1 cellular context compared by ENCODE assay signal in the genomic region with DNA sequence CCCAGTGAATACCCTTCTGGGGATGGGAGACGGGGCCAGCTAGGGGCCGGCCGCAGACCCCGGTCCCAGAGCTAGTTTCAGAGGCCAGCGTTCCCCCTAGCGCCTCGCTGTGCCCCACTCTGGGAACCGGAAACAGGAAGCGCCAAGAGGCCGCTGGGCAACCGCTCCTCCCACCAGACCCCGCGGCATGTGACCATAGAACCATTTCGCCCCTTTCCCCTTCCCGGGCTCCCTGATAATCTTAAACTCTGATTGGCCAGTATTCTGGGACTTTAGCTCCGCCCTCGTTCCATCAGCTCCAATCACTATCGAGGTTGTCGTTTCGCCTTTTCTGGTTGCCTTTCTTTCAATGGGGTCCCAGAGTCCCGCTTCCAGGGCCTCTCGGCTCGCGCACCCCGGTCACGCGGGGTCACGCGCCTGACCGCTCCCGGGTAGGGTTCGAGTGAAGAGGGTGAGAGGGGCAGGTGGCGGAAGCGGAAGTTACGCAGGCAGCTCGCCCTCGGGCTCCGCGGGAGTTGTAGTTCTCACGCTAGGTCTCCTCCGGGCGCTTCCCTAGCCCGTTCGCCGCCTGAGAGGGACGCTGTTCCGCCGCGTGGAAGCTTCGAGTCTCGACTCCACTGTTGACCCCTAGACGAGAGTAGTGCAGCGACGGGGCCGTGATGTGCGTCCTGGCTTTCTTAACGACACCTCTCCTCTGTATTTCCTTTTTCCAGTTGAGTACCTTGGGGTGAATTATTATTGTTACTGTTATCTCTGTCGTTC.
TF ChIP-seq lines count a peak whose summit lies in the region.

A gene (minus strand): TSS at position 121 of the 762 bp plus-strand sequence. CDS start 3,241 bp downstream, outside the sequence.

TF ChIP-seq in HepG2, 621 proteins besides CTCF, POLR2A, EP300 and RAD21 (continued from another document and continues in another):
- TF ChIP-seq ETV5 (CRISPR knock-in tag; IDR thresholded peaks at IDR 0.05; ENCODE audit: borderline replicate concordance) (peak; percentile 70; the same call in 1 of the 2 replicates), JARID2 (CRISPR knock-in tag; IDR thresholded peaks at IDR 0.05; ENCODE audit: insufficient replicate concordance) (peak; percentile 58), ZNF841 (CRISPR knock-in tag; IDR thresholded peaks at IDR 0.05; ENCODE audit: borderline replicate concordance) (no peak), YEATS4 (CRISPR knock-in tag; IDR thresholded peaks at IDR 0.05; ENCODE audit: borderline replicate concordance) (peak; percentile 77), ZNF670 (CRISPR knock-in tag; IDR thresholded peaks at IDR 0.05; ENCODE audit: borderline replicate concordance) (no peak; the same call in 1 of the 2 replicates), ZNF562 (CRISPR knock-in tag; IDR thresholded peaks at IDR 0.05; ENCODE audit: borderline replicate concordance) (no peak), ZNF567 (CRISPR knock-in tag; IDR thresholded peaks at IDR 0.05; ENCODE audit: borderline replicate concordance) (no peak), ZNF138 (CRISPR knock-in tag; IDR thresholded peaks at IDR 0.05; ENCODE audit: low read depth) (no peak; the same call in 1 of the 2 replicates), SALL1 (CRISPR knock-in tag; IDR thresholded peaks at IDR 0.05) (peak; percentile 71; the same call in 1 of the 2 replicates), ZNF382 (CRISPR knock-in tag; IDR thresholded peaks at IDR 0.05; ENCODE audit: borderline replicate concordance) (no peak), TBX3 (IDR thresholded peaks at IDR 0.05; ENCODE audit: borderline replicate concordance) (no peak; the same call in 1 of the 2 replicates), BRD4 (CRISPR knock-in tag; IDR thresholded peaks at IDR 0.05) (0 out of 2 replicates have a peak, but pooled peaks have one; percentile 20), MBNL3 (CRISPR knock-in tag; conservative IDR thresholded peaks at IDR 0.05) (no peak), SIN3A (IDR thresholded peaks at IDR 0.05; ENCODE audit: borderline replicate concordance, low read depth, low read length) (peak; percentile 61; the same call in 1 of the 2 replicates), GABPA (IDR thresholded peaks at IDR 0.05; ENCODE audit: low read depth, low read length) (peak; percentile 93), GABPA (CRISPR knock-in tag; IDR thresholded peaks at IDR 0.05; ENCODE audit: low read depth) (peak; percentile 97), ZNF441 (CRISPR knock-in tag; IDR thresholded peaks at IDR 0.05; ENCODE audit: borderline replicate concordance) (no peak), IKZF1 (IDR thresholded peaks at IDR 0.05) (no peak), ZNF879 (CRISPR knock-in tag; IDR thresholded peaks at IDR 0.05) (no peak), ZKSCAN1 (IDR thresholded peaks at IDR 0.05; ENCODE audit: low read length) (no peak), SRSF9 (IDR thresholded peaks at IDR 0.05; ENCODE audit: borderline replicate concordance, insufficient read depth, low read depth, low read length, poor library complexity, severe bottlenecking) (no peak), FIP1L1 (IDR thresholded peaks at IDR 0.05; ENCODE audit: borderline replicate concordance, insufficient read depth, low read depth, low read length) (no peak), ZNF124 (CRISPR knock-in tag; IDR thresholded peaks at IDR 0.05) (no peak), ZNF256 (CRISPR knock-in tag; conservative IDR thresholded peaks at IDR 0.05) (peak; percentile 77), IKZF4 (CRISPR knock-in tag; IDR thresholded peaks at IDR 0.05; ENCODE audit: borderline replicate concordance, low read depth, not compliant biosample characterization) (no peak), ZNF878 (CRISPR knock-in tag; IDR thresholded peaks at IDR 0.05) (no peak), MXD4 (CRISPR knock-in tag; IDR thresholded peaks at IDR 0.05) (no peak; the same call in 1 of the 2 replicates)
- TF ChIP-seq, protein P1, sequence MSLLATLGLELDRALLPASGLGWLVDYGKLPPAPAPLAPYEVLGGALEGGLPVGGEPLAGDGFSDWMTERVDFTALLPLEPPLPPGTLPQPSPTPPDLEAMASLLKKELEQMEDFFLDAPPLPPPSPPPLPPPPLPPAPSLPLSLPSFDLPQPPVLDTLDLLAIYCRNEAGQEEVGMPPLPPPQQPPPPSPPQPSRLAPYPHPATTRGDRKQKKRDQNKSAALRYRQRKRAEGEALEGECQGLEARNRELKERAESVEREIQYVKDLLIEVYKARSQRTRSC (CRISPR knock-in tag; IDR thresholded peaks at IDR 0.05; ENCODE audit: low read depth), result no peak
- TF ChIP-seq, protein P2, sequence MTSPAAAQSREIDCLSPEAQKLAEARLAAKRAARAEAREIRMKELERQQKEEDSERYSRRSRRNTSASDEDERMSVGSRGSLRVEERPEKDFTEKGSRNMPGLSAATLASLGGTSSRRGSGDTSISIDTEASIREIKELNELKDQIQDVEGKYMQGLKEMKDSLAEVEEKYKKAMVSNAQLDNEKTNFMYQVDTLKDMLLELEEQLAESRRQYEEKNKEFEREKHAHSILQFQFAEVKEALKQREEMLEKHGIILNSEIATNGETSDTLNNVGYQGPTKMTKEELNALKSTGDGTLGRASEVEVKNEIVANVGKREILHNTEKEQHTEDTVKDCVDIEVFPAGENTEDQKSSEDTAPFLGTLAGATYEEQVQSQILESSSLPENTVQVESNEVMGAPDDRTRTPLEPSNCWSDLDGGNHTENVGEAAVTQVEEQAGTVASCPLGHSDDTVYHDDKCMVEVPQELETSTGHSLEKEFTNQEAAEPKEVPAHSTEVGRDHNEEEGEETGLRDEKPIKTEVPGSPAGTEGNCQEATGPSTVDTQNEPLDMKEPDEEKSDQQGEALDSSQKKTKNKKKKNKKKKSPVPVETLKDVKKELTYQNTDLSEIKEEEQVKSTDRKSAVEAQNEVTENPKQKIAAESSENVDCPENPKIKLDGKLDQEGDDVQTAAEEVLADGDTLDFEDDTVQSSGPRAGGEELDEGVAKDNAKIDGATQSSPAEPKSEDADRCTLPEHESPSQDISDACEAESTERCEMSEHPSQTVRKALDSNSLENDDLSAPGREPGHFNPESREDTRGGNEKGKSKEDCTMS (CRISPR knock-in tag; conservative IDR thresholded peaks at IDR 0.05), result no peak
- TF ChIP-seq, protein P3, sequence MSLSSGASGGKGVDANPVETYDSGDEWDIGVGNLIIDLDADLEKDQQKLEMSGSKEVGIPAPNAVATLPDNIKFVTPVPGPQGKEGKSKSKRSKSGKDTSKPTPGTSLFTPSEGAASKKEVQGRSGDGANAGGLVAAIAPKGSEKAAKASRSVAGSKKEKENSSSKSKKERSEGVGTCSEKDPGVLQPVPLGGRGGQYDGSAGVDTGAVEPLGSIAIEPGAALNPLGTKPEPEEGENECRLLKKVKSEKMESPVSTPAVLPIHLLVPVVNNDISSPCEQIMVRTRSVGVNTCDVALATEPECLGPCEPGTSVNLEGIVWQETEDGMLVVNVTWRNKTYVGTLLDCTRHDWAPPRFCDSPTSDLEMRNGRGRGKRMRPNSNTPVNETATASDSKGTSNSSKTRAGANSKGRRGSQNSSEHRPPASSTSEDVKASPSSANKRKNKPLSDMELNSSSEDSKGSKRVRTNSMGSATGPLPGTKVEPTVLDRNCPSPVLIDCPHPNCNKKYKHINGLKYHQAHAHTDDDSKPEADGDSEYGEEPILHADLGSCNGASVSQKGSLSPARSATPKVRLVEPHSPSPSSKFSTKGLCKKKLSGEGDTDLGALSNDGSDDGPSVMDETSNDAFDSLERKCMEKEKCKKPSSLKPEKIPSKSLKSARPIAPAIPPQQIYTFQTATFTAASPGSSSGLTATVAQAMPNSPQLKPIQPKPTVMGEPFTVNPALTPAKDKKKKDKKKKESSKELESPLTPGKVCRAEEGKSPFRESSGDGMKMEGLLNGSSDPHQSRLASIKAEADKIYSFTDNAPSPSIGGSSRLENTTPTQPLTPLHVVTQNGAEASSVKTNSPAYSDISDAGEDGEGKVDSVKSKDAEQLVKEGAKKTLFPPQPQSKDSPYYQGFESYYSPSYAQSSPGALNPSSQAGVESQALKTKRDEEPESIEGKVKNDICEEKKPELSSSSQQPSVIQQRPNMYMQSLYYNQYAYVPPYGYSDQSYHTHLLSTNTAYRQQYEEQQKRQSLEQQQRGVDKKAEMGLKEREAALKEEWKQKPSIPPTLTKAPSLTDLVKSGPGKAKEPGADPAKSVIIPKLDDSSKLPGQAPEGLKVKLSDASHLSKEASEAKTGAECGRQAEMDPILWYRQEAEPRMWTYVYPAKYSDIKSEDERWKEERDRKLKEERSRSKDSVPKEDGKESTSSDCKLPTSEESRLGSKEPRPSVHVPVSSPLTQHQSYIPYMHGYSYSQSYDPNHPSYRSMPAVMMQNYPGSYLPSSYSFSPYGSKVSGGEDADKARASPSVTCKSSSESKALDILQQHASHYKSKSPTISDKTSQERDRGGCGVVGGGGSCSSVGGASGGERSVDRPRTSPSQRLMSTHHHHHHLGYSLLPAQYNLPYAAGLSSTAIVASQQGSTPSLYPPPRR (CRISPR knock-in tag; IDR thresholded peaks at IDR 0.05; ENCODE audit: borderline replicate concordance), result peak; percentile 65
- TF ChIP-seq, protein P4, sequence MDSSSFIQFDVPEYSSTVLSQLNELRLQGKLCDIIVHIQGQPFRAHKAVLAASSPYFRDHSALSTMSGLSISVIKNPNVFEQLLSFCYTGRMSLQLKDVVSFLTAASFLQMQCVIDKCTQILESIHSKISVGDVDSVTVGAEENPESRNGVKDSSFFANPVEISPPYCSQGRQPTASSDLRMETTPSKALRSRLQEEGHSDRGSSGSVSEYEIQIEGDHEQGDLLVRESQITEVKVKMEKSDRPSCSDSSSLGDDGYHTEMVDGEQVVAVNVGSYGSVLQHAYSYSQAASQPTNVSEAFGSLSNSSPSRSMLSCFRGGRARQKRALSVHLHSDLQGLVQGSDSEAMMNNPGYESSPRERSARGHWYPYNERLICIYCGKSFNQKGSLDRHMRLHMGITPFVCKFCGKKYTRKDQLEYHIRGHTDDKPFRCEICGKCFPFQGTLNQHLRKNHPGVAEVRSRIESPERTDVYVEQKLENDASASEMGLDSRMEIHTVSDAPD (CRISPR knock-in tag; IDR thresholded peaks at IDR 0.05), result peak; percentile 30; the same call in 1 of the 2 replicates
- TF ChIP-seq, protein P5, sequence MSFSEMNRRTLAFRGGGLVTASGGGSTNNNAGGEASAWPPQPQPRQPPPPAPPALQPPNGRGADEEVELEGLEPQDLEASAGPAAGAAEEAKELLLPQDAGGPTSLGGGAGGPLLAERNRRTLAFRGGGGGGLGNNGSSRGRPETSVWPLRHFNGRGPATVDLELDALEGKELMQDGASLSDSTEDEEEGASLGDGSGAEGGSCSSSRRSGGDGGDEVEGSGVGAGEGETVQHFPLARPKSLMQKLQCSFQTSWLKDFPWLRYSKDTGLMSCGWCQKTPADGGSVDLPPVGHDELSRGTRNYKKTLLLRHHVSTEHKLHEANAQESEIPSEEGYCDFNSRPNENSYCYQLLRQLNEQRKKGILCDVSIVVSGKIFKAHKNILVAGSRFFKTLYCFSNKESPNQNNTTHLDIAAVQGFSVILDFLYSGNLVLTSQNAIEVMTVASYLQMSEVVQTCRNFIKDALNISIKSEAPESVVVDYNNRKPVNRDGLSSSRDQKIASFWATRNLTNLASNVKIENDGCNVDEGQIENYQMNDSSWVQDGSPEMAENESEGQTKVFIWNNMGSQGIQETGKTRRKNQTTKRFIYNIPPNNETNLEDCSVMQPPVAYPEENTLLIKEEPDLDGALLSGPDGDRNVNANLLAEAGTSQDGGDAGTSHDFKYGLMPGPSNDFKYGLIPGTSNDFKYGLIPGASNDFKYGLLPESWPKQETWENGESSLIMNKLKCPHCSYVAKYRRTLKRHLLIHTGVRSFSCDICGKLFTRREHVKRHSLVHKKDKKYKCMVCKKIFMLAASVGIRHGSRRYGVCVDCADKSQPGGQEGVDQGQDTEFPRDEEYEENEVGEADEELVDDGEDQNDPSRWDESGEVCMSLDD (CRISPR knock-in tag; IDR thresholded peaks at IDR 0.05; ENCODE audit: borderline replicate concordance), result peak; percentile 100
- TF ChIP-seq, protein P6, sequence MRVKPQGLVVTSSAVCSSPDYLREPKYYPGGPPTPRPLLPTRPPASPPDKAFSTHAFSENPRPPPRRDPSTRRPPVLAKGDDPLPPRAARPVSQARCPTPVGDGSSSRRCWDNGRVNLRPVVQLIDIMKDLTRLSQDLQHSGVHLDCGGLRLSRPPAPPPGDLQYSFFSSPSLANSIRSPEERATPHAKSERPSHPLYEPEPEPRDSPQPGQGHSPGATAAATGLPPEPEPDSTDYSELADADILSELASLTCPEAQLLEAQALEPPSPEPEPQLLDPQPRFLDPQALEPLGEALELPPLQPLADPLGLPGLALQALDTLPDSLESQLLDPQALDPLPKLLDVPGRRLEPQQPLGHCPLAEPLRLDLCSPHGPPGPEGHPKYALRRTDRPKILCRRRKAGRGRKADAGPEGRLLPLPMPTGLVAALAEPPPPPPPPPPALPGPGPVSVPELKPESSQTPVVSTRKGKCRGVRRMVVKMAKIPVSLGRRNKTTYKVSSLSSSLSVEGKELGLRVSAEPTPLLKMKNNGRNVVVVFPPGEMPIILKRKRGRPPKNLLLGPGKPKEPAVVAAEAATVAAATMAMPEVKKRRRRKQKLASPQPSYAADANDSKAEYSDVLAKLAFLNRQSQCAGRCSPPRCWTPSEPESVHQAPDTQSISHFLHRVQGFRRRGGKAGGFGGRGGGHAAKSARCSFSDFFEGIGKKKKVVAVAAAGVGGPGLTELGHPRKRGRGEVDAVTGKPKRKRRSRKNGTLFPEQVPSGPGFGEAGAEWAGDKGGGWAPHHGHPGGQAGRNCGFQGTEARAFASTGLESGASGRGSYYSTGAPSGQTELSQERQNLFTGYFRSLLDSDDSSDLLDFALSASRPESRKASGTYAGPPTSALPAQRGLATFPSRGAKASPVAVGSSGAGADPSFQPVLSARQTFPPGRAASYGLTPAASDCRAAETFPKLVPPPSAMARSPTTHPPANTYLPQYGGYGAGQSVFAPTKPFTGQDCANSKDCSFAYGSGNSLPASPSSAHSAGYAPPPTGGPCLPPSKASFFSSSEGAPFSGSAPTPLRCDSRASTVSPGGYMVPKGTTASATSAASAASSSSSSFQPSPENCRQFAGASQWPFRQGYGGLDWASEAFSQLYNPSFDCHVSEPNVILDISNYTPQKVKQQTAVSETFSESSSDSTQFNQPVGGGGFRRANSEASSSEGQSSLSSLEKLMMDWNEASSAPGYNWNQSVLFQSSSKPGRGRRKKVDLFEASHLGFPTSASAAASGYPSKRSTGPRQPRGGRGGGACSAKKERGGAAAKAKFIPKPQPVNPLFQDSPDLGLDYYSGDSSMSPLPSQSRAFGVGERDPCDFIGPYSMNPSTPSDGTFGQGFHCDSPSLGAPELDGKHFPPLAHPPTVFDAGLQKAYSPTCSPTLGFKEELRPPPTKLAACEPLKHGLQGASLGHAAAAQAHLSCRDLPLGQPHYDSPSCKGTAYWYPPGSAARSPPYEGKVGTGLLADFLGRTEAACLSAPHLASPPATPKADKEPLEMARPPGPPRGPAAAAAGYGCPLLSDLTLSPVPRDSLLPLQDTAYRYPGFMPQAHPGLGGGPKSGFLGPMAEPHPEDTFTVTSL (CRISPR knock-in tag; IDR thresholded peaks at IDR 0.05; ENCODE audit: borderline replicate concordance), result 0 out of 2 replicates have a peak, but pooled peaks have one; percentile 10
- TF ChIP-seq, protein P7, sequence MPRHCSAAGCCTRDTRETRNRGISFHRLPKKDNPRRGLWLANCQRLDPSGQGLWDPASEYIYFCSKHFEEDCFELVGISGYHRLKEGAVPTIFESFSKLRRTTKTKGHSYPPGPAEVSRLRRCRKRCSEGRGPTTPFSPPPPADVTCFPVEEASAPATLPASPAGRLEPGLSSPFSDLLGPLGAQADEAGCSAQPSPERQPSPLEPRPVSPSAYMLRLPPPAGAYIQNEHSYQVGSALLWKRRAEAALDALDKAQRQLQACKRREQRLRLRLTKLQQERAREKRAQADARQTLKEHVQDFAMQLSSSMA (CRISPR knock-in tag; IDR thresholded peaks at IDR 0.05), result peak; percentile 74; the same call in 1 of the 2 replicates
